In the genomic region with DNA sequence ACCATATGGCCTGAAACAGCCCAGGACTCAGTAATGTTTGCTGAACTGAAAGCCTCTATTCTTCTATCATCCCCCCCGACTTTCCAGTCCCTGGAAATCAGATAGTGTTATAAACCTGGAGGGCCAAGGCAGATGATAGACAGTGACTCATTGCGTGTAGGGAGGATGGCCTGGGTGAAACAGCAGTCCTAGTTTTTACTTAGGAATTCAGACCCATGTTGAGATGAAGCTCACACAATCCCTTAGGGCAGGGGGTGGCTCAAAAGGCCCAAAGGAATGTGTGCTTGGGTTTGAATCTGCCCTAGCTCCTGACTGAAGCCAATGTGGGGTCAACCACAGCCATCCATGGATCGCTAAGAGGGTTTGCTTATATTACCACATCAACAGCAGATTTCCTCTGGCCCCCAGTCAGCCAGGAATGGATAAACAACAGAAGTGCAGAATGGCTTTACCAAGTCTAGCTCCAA, we compare ENCODE assay signal across 13 cellular contexts. TPM values are rescaled to one million over a fixed set of nuclear protein-coding genes. Genes with fewer than 3 reads are reported as not detected.
DNase-seq lines count a peak whose midpoint lies in the region; TF ChIP-seq lines count a peak whose summit lies in the region.
"Had no signal": no experiment of that assay in that cellular context is flagged by ENCODE, and none has a peak within 500 bp of the region (broad histone marks: within the 10 kb centered on the region; RNA-seq: fewer than 3 reads in every experiment).

No MANE protein-coding gene starts in this region.

- H3K27ac Mint-ChIP-seq in HFFc6, result peak overlapping the region; percentile 74
- H3K27ac Mint-ChIP-seq in activated CD4-positive, alpha-beta memory T cell treated with anti-CD3 and anti-CD28 coated beads for 36 hours, result no peak overlapping the region

- in situ Hi-C loops in ACHN (cut with HindIII; ENCODE audit: low pct_ligation_motif_present, low pct_unique_long_range_greater_than_20kb, low sequenced_read_pairs), result no loop called here

- POLR2A ChIA-PET in AG04450 (lab: Yijun Ruan, JAX), result interaction anchor here (0.6 to 1.3 kb wide), 19 partner anchors 9 to 155 kb away, joined by 3 to 10 read pairs (median 4); no protein-coding TSS in a partner anchor
- POLR2A ChIA-PET in activated CD4-positive, alpha-beta memory T cell treated with anti-CD3 and anti-CD28 coated beads for 36 hours (lab: Charles Lee), result no interaction called here

- H3K27ac ChIP-seq in AG04450 (ENCODE audit: low read depth, low read length), result peak overlapping the region; percentile 80
- H3K27ac ChIP-seq: C4-2B, HL-60 had no signal

- no peaks in the 10 kb centered on the region for H3K36me3 Mint-ChIP-seq in HFFc6 (ENCODE audit: low read depth)
- H3K36me3 Mint-ChIP-seq in activated CD4-positive, alpha-beta memory T cell treated with anti-CD3 and anti-CD28 coated beads for 36 hours, result no peaks in the 10 kb centered on the region

- CTCF ChIA-PET in AG04450 (lab: Charles Lee), result no interaction called here
- CTCF ChIA-PET in activated CD4-positive, alpha-beta memory T cell treated with anti-CD3 and anti-CD28 coated beads for 36 hours (lab: Charles Lee), result no interaction called here

- TF ChIP-seq CTCF in AG04450 (IDR thresholded peaks at IDR 0.05; ENCODE audit: low read depth, low read length) (no peak), HFFc6 (IDR thresholded peaks at IDR 0.05) (no peak), WI38 (IDR thresholded peaks at IDR 0.05; ENCODE audit: low read depth, low read length) (no peak)

- H3K27me3 ChIP-seq in AG04450 (ENCODE audit: control insufficient read depth, insufficient read depth, low read length), result no peaks in the 10 kb centered on the region

- no peak overlapping the region; the same call in 1 of the 2 replicates for H3K4me3 ChIP-seq in AG04450 (ENCODE audit: low read depth, low read length)
- H3K4me3 ChIP-seq in WI38 (ENCODE audit: low read depth, low read length), result 0 out of 2 replicates have a peak overlapping the region, but pooled peaks have one; percentile 11

- no peaks in the 10 kb centered on the region for H3K9me3 Mint-ChIP-seq in HFFc6
- H3K9me3 Mint-ChIP-seq in activated CD4-positive, alpha-beta memory T cell treated with anti-CD3 and anti-CD28 coated beads for 36 hours, result no peaks in the 10 kb centered on the region

- H3K4me1 Mint-ChIP-seq in HFFc6 (ENCODE audit: low read depth), result peaks cover 83% of the 10 kb centered on the region
- H3K4me1 Mint-ChIP-seq in activated CD4-positive, alpha-beta memory T cell treated with anti-CD3 and anti-CD28 coated beads for 36 hours (ENCODE audit: low read depth), result no peaks in the 10 kb centered on the region

- DNase-seq in AG04450 (ENCODE audit: low read depth, low spot score) (peak; percentile 99), HFFc6 (peak; percentile 99), hepatic stellate cell (ENCODE audit: low spot score) (peak; percentile 86), NCI-H1436 (lab: John Stamatoyannopoulos, UW) (no peak), ACHN (no peak), erythroblast (lab: John Stamatoyannopoulos, UW) (no peak)
- no peak for DNase-seq in activated CD4-positive, alpha-beta memory T cell treated with anti-CD3 and anti-CD28 coated beads for 36 hours
- DNase-seq: activated CD4-positive, alpha-beta T cell treated with anti-CD3 and anti-CD28 coated beads, Interleukin-2, amount 50 U/mL, for 1 hour; activated naive CD4-positive, alpha-beta T cell; NCI-H187 treated with DMSO at 0.1 percent for 48 hours had no signal

- peak overlapping the region; percentile 73 for H3K4me3 Mint-ChIP-seq in HFFc6
- no peak overlapping the region for H3K4me3 Mint-ChIP-seq in activated CD4-positive, alpha-beta memory T cell treated with anti-CD3 and anti-CD28 coated beads for 36 hours

- no peaks in the 10 kb centered on the region; the same call in 1 of the 2 replicates for H3K27me3 Mint-ChIP-seq in HFFc6 (ENCODE audit: insufficient read depth)
- peaks cover 6% of the 10 kb centered on the region for H3K27me3 Mint-ChIP-seq in activated CD4-positive, alpha-beta memory T cell treated with anti-CD3 and anti-CD28 coated beads for 36 hours

- TF ChIP-seq POLR2A in erythroblast (IDR thresholded peaks at IDR 0.05; ENCODE audit: low read length), result no peak

- no peaks in the 10 kb centered on the region for H3K9me3 ChIP-seq in AG04450 (ENCODE audit: control insufficient read depth, insufficient read depth, low read length)

- intact Hi-C loops in activated CD4-positive, alpha-beta memory T cell treated with anti-CD3 and anti-CD28 coated beads for 36 hours (cut with micrococcal nuclease), result no loop called here

RNA-seq across cellular contexts. Expression of gene CALM2, which starts 22.7 kb away (rescaled TPM):
- polyA plus RNA-seq in AG04450 (2011; rRNA removed), result 997 and 1,519 TPM in 2 replicates
- polyA minus RNA-seq in AG04450 (2011; rRNA and poly(A)+ RNA removed), result 211 and 367 TPM in 2 replicates
- 1,000 to 10,000 TPM; 1,006 to 1,273 (median 1,121) TPM for total RNA-seq in HFFc6 (2021; fragmentation: NEBNext Ultra II Directional; extraction: Animal tissue kit (Norgen Biotek cat#: 25700))
- 100 to 1,000 TPM; 479 TPM for total RNA-seq in activated CD4-positive, alpha-beta memory T cell treated with anti-CD3 and anti-CD28 coated beads for 36 hours

RNA-seq across cellular contexts. Expression of gene STPG4, which starts 43.9 kb away (rescaled TPM):
- polyA plus RNA-seq in AG04450 (2011; rRNA removed), result 0.05 and 0.14 TPM in 2 replicates
- 1.1 TPM in 1 of 2 replicates, not detected in the other for polyA minus RNA-seq in AG04450 (2011; rRNA and poly(A)+ RNA removed)
- total RNA-seq in HFFc6 (2021; fragmentation: NEBNext Ultra II Directional; extraction: Animal tissue kit (Norgen Biotek cat#: 25700)), result under 1 TPM in 3 of 6 experiments, not detected in 3; 0.19 to 0.40 (median 0.25) TPM
- not detected for total RNA-seq in activated CD4-positive, alpha-beta memory T cell treated with anti-CD3 and anti-CD28 coated beads for 36 hours

Comparison
In these comparisons a context has a peak if more than half of its experiments do, and no peak if none do; other contexts are left out.
1. DNase-seq: peak in AG04450 (single experiment), HFFc6 (single experiment) and hepatic stellate cell (single experiment); none in NCI-H1436 (single experiment), ACHN (single experiment), activated CD4-positive, alpha-beta memory T cell treated with anti-CD3 and anti-CD28 coated beads for 36 hours (single experiment) and erythroblast (0 of 2).